21 cellular contexts compared by ENCODE assay signal in genomic region chr20:1964061-1964460, GRCh38. TPM values are rescaled to one million over a fixed set of nuclear protein-coding genes. Genes with fewer than 3 reads are reported as not detected.
DNase-seq lines count a peak whose midpoint lies in the region; ATAC-seq, FAIRE-seq and TF ChIP-seq lines count a peak whose summit lies in the region.
"Had no signal": no experiment of that assay in that cellular context is flagged by ENCODE, and none has a peak within 500 bp of the region (broad histone marks: within the 10 kb centered on the region; RNA-seq: fewer than 3 reads in every experiment).

No MANE protein-coding gene starts in this region.

- CTCF ChIA-PET in activated CD4-positive, alpha-beta T cell treated with anti-CD3 and anti-CD28 coated beads for 36 hours (lab: Charles Lee) = interaction anchor here (3.1 kb wide), 1 partner anchor 210 kb away, joined by 61 read pairs; no protein-coding TSS in a partner anchor
- CTCF ChIA-PET in GM12878 (lab: Yijun Ruan, JAX) = interaction anchor here (1.0 to 4.4 kb wide), 7 partner anchors 10 to 210 kb away, joined by 3 to 46 read pairs (median 11); no protein-coding TSS in a partner anchor

- TF ChIP-seq POLR2A in GM12878 (IDR thresholded peaks at IDR 0.05; ENCODE audit: low read depth, low read length) = no peak

- H3K4me1 Mint-ChIP-seq in activated CD4-positive, alpha-beta T cell treated with anti-CD3 and anti-CD28 coated beads for 36 hours = peaks cover 11% of the 10 kb centered on the region

- 46% methylated on average over 4 of the region's 4 CpGs for WGBS in GM12878 (ENCODE audit: insufficient coverage, insufficient replicate concordance, low lambda C conversion rate, missing lambda C conversion rate)

- ATAC-seq in activated CD4-positive, alpha-beta T cell treated with anti-CD3 and anti-CD28 coated beads for 36 hours = no peak
- ATAC-seq in GM12878 (no peak; the same call in 1 of the 3 replicates), upper lobe of right lung (peak; percentile 32), GM21528 (IDR thresholded peaks at IDR 0.05; ENCODE audit: low FRiP score, unreplicated experiment) (no peak), GM21423 (IDR thresholded peaks at IDR 0.05; ENCODE audit: unreplicated experiment) (no peak), HG03439 (IDR thresholded peaks at IDR 0.05; ENCODE audit: unreplicated experiment) (no peak)

- SMC1A ChIA-PET in GM12878 (lab: Charles Lee; ENCODE audit: uncharacterized antibody, unreplicated experiment) = interaction anchor here (1.6 to 1.7 kb wide), 2 partner anchors 162 to 200 kb away, joined by 9 to 13 read pairs; no protein-coding TSS in a partner anchor

- no peaks in the 10 kb centered on the region for H3K36me3 Mint-ChIP-seq in activated CD4-positive, alpha-beta T cell treated with anti-CD3 and anti-CD28 coated beads for 36 hours (ENCODE audit: low read depth)
- H3K36me3 Mint-ChIP-seq: CD4-positive, alpha-beta memory T cell had no signal

- no peak for FAIRE-seq in GM12878 (lab: Jason Lieb, UNC)
- FAIRE-seq: A204.1, D721Med, G401.6 had no signal

- intact Hi-C loops in activated CD4-positive, alpha-beta T cell treated with anti-CD3 and anti-CD28 coated beads for 36 hours (cut with DNase I, micrococcal nuclease) = loop anchor here in 1 of 2 experiments (2.0 kb wide), 4 partner anchors 69 to 161 kb away; partner anchors contain the start of gene SIRPA
- intact Hi-C loops in GM12878 (cut with micrococcal nuclease; ENCODE audit: unreplicated experiment) = no loop called here
- intact Hi-C loops in upper lobe of right lung (cut with DNase I) = loop anchor here (10.0 kb wide), 1 partner anchor 211 kb away; no protein-coding TSS in a partner anchor

- no peak overlapping the region for H3K4me3 Mint-ChIP-seq in activated CD4-positive, alpha-beta T cell treated with anti-CD3 and anti-CD28 coated beads for 36 hours
- H3K4me3 Mint-ChIP-seq: CD4-positive, alpha-beta memory T cell had no signal

- TF ChIP-seq RAD21 in GM12878 (IDR thresholded peaks at IDR 0.05; ENCODE audit: insufficient read depth, low read depth, low read length) = no peak

- H3K36me3 ChIP-seq in GM12878 (ENCODE audit: control insufficient read depth in 2 of 2, insufficient read depth in 2 of 2, low read length in 1 of 2) (no peaks in the 10 kb centered on the region), upper lobe of right lung (no peaks in the 10 kb centered on the region)
- H3K36me3 ChIP-seq: SJCRH30 had no signal

- no peak overlapping the region for H2AFZ ChIP-seq in GM12878 (ENCODE audit: control insufficient read depth, low read depth, low read length)

- in situ Hi-C loops in GM12878 (cut with MboI) = no loop called here

- H3K27ac ChIP-seq in GM12878 (ENCODE audit: control insufficient read depth, insufficient read depth) (no peak overlapping the region), upper lobe of right lung (no peak overlapping the region)
- H3K27ac ChIP-seq: SJCRH30 had no signal

- TF ChIP-seq EP300 in GM12878 (IDR thresholded peaks at IDR 0.05; ENCODE audit: borderline replicate concordance in 1 of 2, control insufficient read depth in 1 of 2, low read depth in 2 of 2, low read length in 2 of 2) = no peak

- H3K4me3 ChIP-seq in GM12878 = no peak overlapping the region
- H3K4me3 ChIP-seq in upper lobe of right lung = no peak overlapping the region
- H3K4me3 ChIP-seq: SJCRH30 had no signal

- no peaks in the 10 kb centered on the region for H3K79me2 ChIP-seq in GM12878 (ENCODE audit: control insufficient read depth, insufficient read depth, low read length)

- H3K4me2 ChIP-seq in GM12878 (ENCODE audit: control insufficient read depth, insufficient read depth) = no peak overlapping the region

- no peaks in the 10 kb centered on the region for H4K20me1 ChIP-seq in GM12878 (ENCODE audit: control insufficient read depth, insufficient read depth)

- H3K4me1 ChIP-seq in GM12878 (ENCODE audit: control insufficient read depth, insufficient read depth, low read length) (no peaks in the 10 kb centered on the region; the same call in 1 of the 2 replicates), upper lobe of right lung (peaks cover 11% of the 10 kb centered on the region)
- H3K4me1 ChIP-seq: SJCRH30 had no signal

- H3K27me3 ChIP-seq in GM12878 (replicated peaks in 1 of 2; ENCODE audit: control insufficient read depth in 2 of 2, insufficient read depth in 2 of 2, low read length in 1 of 2) = peaks cover 0 to 3% of the 10 kb centered on the region in 2 experiments; a peak in 2 of 4 replicates
- H3K27me3 ChIP-seq in upper lobe of right lung = peaks cover 15% of the 10 kb centered on the region

- BruUV-seq in GM12878 (replicated peaks; lab: Mats Ljungman, UMichigan) = no TSS peak

- no peak overlapping the region for H3K27ac Mint-ChIP-seq in activated CD4-positive, alpha-beta T cell treated with anti-CD3 and anti-CD28 coated beads for 36 hours
- H3K27ac Mint-ChIP-seq: CD4-positive, alpha-beta memory T cell had no signal

- peaks cover 21% of the 10 kb centered on the region for H3K27me3 Mint-ChIP-seq in activated CD4-positive, alpha-beta T cell treated with anti-CD3 and anti-CD28 coated beads for 36 hours

- RAD21 ChIA-PET in GM12878 (lab: Charles Lee; ENCODE audit: unreplicated experiment) = interaction anchor here (3.0 kb wide), 1 partner anchor 208 kb away, joined by 30 read pairs; no protein-coding TSS in a partner anchor

- TF ChIP-seq CTCF in GM12878 (IDR thresholded peaks at IDR 0.05 in 2 of 3, conservative IDR thresholded peaks at IDR 0.05 in 1 of 3; ENCODE audit: control insufficient read depth in 2 of 3, extremely low read depth in 1 of 3, insufficient read depth in 1 of 3, low read depth in 3 of 3, low read length in 3 of 3) = no peak
- no peak for TF ChIP-seq CTCF in upper lobe of right lung (IDR thresholded peaks at IDR 0.05)

- POLR2A ChIA-PET in activated CD4-positive, alpha-beta T cell treated with anti-CD3 and anti-CD28 coated beads for 36 hours (lab: Charles Lee) = interaction anchor here (0.7 kb wide), 1 partner anchor 495 kb away, joined by 3 read pairs; no protein-coding TSS in a partner anchor
- POLR2A ChIA-PET in GM12878 (lab: Charles Lee) = no interaction called here

- H3K9me3 ChIP-seq in GM12878 (replicated peaks; ENCODE audit: control insufficient read depth, insufficient read depth, low read length) (no peaks in the 10 kb centered on the region; the same call in 2 of the 3 replicates), upper lobe of right lung (no peaks in the 10 kb centered on the region)
- H3K9me3 ChIP-seq: SJCRH30 had no signal

- H3K9ac ChIP-seq in GM12878 (ENCODE audit: control insufficient read depth, insufficient read depth, low read length) = no peak overlapping the region

- DNase-seq in activated CD4-positive, alpha-beta T cell treated with anti-CD3 and anti-CD28 coated beads for 36 hours = peak; percentile 7
- no peak for DNase-seq in activated CD4-positive, alpha-beta T cell treated with anti-CD3 and anti-CD28 coated beads for 4 hours
- DNase-seq in MV-4-11 (lab: John Stamatoyannopoulos, UW) (peak; percentile 87), GM12878 (ENCODE audit: low read depth, low spot score) (no peak), upper lobe of right lung (no peak)
- DNase-seq: CD4-positive, alpha-beta memory T cell; DMS79 treated with DMSO at 0.1 percent for 48 hours; H9; Kasumi-1; NCI-H1048; NCI-H1694; NCI-H345; NCI-H69; SJCRH30; SW 1271 had no signal

- H3K9me3 Mint-ChIP-seq in activated CD4-positive, alpha-beta T cell treated with anti-CD3 and anti-CD28 coated beads for 36 hours (ENCODE audit: low read depth) = no peaks in the 10 kb centered on the region

TF ChIP-seq in GM12878, 131 proteins besides CTCF, POLR2A, EP300 and RAD21:
- TF ChIP-seq RUNX3 (IDR thresholded peaks at IDR 0.05; ENCODE audit: low read length) = peak; percentile 23; the same call in 1 of the 2 replicates
- TF ChIP-seq PKNOX1 (IDR thresholded peaks at IDR 0.05) = no peak
- no peak for TF ChIP-seq ZNF384 (IDR thresholded peaks at IDR 0.05; ENCODE audit: borderline replicate concordance, low read depth, low read length)
- TF ChIP-seq SMAD5 (IDR thresholded peaks at IDR 0.05; ENCODE audit: low read depth) = no peak
- peak in 1 of 2 experiments; percentile 63; a peak in 1 of 4 replicates for TF ChIP-seq SRF (IDR thresholded peaks at IDR 0.05; ENCODE audit: low read depth in 2 of 2, low read length in 2 of 2)
- TF ChIP-seq PML (IDR thresholded peaks at IDR 0.05; ENCODE audit: low read length) = no peak

RNA-seq across cellular contexts. Expression of gene PDYN, which starts 29.8 kb away (rescaled TPM):
- not detected for total RNA-seq in activated CD4-positive, alpha-beta T cell treated with anti-CD3 and anti-CD28 coated beads for 36 hours
- total RNA-seq in GM12878 (2013; cell fraction: nucleolus; rRNA removed) = not detected in 2 replicates
- not detected in 2 replicates for total RNA-seq in GM12878 (2014; rRNA removed)
- not detected in 2 replicates for total RNA-seq in GM12878 (2014; rRNA removed; fragmentation: Illumina TruSeq; extraction: Trizol)
- not detected in 2 replicates for total RNA-seq in GM12878 (2021)
- polyA plus RNA-seq in GM12878 (2011; ENCODE audit: low read depth) = not detected
- not detected in 2 replicates for polyA plus RNA-seq in GM12878 (2011; rRNA removed)
- not detected in 2 replicates for polyA plus RNA-seq in GM12878 (2011; cell fraction: cytosol; rRNA removed)
- not detected in 2 replicates for polyA plus RNA-seq in GM12878 (2011; cell fraction: nucleus; rRNA removed)
- polyA plus RNA-seq in GM12878 (2012) = not detected in 2 replicates
- not detected in 2 replicates for polyA plus RNA-seq in GM12878 (2014; fragmentation: Illumina TruSeq; extraction: Trizol)
- polyA plus RNA-seq in GM12878 (2014; fragmentation: Nextera tagmentation; extraction: Ambion mirVana) = not detected
- polyA plus RNA-seq in GM12878 (2014; rRNA removed) = not detected in 2 replicates
- polyA plus RNA-seq in GM12878 (2016; fragmentation: Nextera tagmentation; extraction: Ambion mirVana) = not detected
- polyA minus RNA-seq in GM12878 (2011; rRNA and poly(A)+ RNA removed) = not detected in 2 replicates
- polyA minus RNA-seq in GM12878 (2011; cell fraction: cytosol; rRNA and poly(A)+ RNA removed) = not detected in 2 replicates
- not detected in 2 replicates for polyA minus RNA-seq in GM12878 (2011; cell fraction: nucleus; rRNA and poly(A)+ RNA removed)
- not detected for total RNA-seq in upper lobe of right lung
- total RNA-seq: CD4-positive, alpha-beta memory T cell; SJCRH30 had no signal
- polyA plus RNA-seq: CD4-positive, alpha-beta memory T cell had no signal

Comparison
In these comparisons a context has a peak if more than half of its experiments do, and no peak if none do; other contexts are left out.
1. DNase-seq: peak in activated CD4-positive, alpha-beta T cell treated with anti-CD3 and anti-CD28 coated beads for 36 hours (single experiment) and MV-4-11 (single experiment); none in activated CD4-positive, alpha-beta T cell treated with anti-CD3 and anti-CD28 coated beads for 4 hours (0 of 2), GM12878 (single experiment) and upper lobe of right lung (single experiment).